ENCODE assay signal across 23 cellular contexts in genomic region chr5:88248094-88248493, GRCh38.
"Had no signal": no experiment of that assay in that cellular context is flagged by ENCODE, and none has a peak within 500 bp of the region (broad histone marks: within the 10 kb centered on the region; RNA-seq: fewer than 3 reads in every experiment).

No MANE protein-coding gene starts in this region.

- H3K27ac ChIP-seq: breast epithelium, left lung, ovary, prostate gland, spleen, tibial artery had no signal

- ATAC-seq: activated CD8-positive, alpha-beta memory T cell treated with anti-CD3 and anti-CD28 coated beads, Interleukin-2, amount 10 ng/mL, durations not matched to agents 7 days and 5 days; left lung; natural killer cell; T-cell had no signal

- H3K36me3 ChIP-seq: breast epithelium, left lung, ovary, prostate gland, spleen, tibial artery had no signal

- H3K4me3 Mint-ChIP-seq: activated B cell treated with CpG ODN at 0.5 μM for 24 hours; activated CD4-positive, alpha-beta memory T cell treated with anti-CD3 and anti-CD28 coated beads for 36 hours; activated CD8-positive, alpha-beta memory T cell treated with anti-CD3 and anti-CD28 coated beads, Interleukin-2, amount 10 ng/mL, durations not matched to agents 7 days and 5 days; activated naive CD4-positive, alpha-beta T cell treated with anti-CD3 and anti-CD28 coated beads, Interleukin-2, amount 50 U/mL, for 24 hours; central memory CD8-positive, alpha-beta T cell; mesothelial cell of epicardium; natural killer cell; T-cell had no signal

- H3K9me3 Mint-ChIP-seq: activated B cell treated with CpG ODN at 0.5 μM for 24 hours; activated CD4-positive, alpha-beta memory T cell treated with anti-CD3 and anti-CD28 coated beads for 36 hours; activated naive CD4-positive, alpha-beta T cell treated with anti-CD3 and anti-CD28 coated beads, Interleukin-2, amount 50 U/mL, for 24 hours; central memory CD8-positive, alpha-beta T cell; natural killer cell; T-cell had no signal

- H3K36me3 Mint-ChIP-seq: mesothelial cell of epicardium, natural killer cell had no signal

- H3K9me3 ChIP-seq: breast epithelium, left lung, ovary, prostate gland, spleen, tibial artery had no signal

- H3K4me1 ChIP-seq: breast epithelium, left lung, prostate gland, tibial artery had no signal

- H3K27me3 ChIP-seq: breast epithelium, left lung, ovary, spleen, tibial artery had no signal

- DNase-seq: activated B cell treated with CpG ODN at 0.5 μM for 24 hours; activated CD4-positive, alpha-beta memory T cell treated with anti-CD3 and anti-CD28 coated beads for 36 hours; activated CD4-positive, alpha-beta T cell treated with anti-CD3 and anti-CD28 coated beads for 4 hours; activated CD8-positive, alpha-beta memory T cell treated with anti-CD3 and anti-CD28 coated beads, Interleukin-2, amount 10 ng/mL, durations not matched to agents 7 days and 5 days; activated effector memory CD4-positive, alpha-beta T cell treated with Interleukin-2 at 50 U/mL for 16 hours; amniotic stem cell; effector memory CD4-positive, alpha-beta T cell; foreskin melanocyte; kidney glomerular epithelial cell; left lung; natural killer cell; ovary; spleen; stimulated activated CD4-positive, alpha-beta T cell treated with anti-CD3 and anti-CD28 coated beads, Interleukin-4, amount 100 ng/mL, for 1 hour; stimulated activated naive CD8-positive, alpha-beta T cell treated with anti-CD3 and anti-CD28 coated beads, Interleukin-15, Interleukin-2, amounts not matched to agents 100 U/mL and 50 U/mL, for 24 hours; T-cell; tibial artery had no signal

- H3K27ac Mint-ChIP-seq: activated B cell treated with CpG ODN at 0.5 μM for 24 hours; activated CD8-positive, alpha-beta memory T cell treated with anti-CD3 and anti-CD28 coated beads, Interleukin-2, amount 10 ng/mL, durations not matched to agents 7 days and 5 days; activated naive CD4-positive, alpha-beta T cell treated with anti-CD3 and anti-CD28 coated beads, Interleukin-2, amount 50 U/mL, for 24 hours; mesothelial cell of epicardium; T-cell had no signal

- H3K27me3 Mint-ChIP-seq: activated B cell treated with CpG ODN at 0.5 μM for 24 hours; activated CD4-positive, alpha-beta memory T cell treated with anti-CD3 and anti-CD28 coated beads for 36 hours; activated CD8-positive, alpha-beta memory T cell treated with anti-CD3 and anti-CD28 coated beads, Interleukin-2, amount 10 ng/mL, durations not matched to agents 7 days and 5 days; activated naive CD4-positive, alpha-beta T cell treated with anti-CD3 and anti-CD28 coated beads, Interleukin-2, amount 50 U/mL, for 24 hours; central memory CD8-positive, alpha-beta T cell; T-cell had no signal

- H3K4me3 ChIP-seq: breast epithelium, left lung, lung, ovary, prostate gland, spleen, tibial artery had no signal
